In the genomic region with DNA sequence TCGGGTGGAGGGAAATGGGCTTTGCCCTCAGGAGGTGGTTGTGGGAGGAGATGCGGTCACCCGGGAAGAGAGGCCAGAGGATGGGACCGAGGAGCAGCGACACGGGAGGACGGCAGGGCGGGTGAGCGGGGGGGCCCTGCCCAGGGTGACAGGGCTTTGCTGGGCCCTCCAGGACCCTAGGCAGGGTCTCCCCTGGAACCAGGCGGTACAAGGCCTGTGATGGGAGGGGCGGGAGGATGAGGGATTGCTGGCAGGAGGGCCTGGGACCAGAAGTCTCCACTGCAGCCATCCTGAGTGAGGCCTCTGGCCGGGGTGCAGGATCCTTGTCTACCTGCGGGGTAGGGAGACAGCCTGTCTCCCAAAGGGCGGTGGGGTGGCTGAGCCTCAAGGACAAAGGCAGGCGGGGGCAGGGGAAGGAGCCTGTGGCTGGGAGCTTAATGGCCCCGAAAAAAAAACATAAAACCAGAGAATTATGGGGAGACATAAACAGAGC, we compare ENCODE assay signal across 18 cellular contexts.
DNase-seq lines count a peak whose midpoint lies in the region; ATAC-seq and TF ChIP-seq lines count a peak whose summit lies in the region.
"Had no signal": no experiment of that assay in that cellular context is flagged by ENCODE, and none has a peak within 500 bp of the region (broad histone marks: within the 10 kb centered on the region; RNA-seq: fewer than 3 reads in every experiment).

No MANE protein-coding gene starts in this region.

- ATAC-seq in heart left ventricle, result no peak
- ATAC-seq in Right ventricle myocardium superior (ENCODE audit: poor library complexity), result no peak
- no peak for ATAC-seq in central memory CD8-positive, alpha-beta T cell (replicated peaks; ENCODE audit: extremely low read depth, poor library complexity, severe bottlenecking)
- ATAC-seq in activated T-cell treated with anti-CD3 and anti-CD28 coated beads, Interleukin-2, amount 50 U/mL, for 72 hours (replicated peaks in 1 of 2), result no peak
- no peak for ATAC-seq in GM18498 (IDR thresholded peaks at IDR 0.05; ENCODE audit: unreplicated experiment)
- ATAC-seq: activated T-helper 17 cell treated with anti-CD3 and anti-CD28 coated beads, Interleukin-2, amount 50 U/mL, for 72 hours; CD8-positive, alpha-beta T cell; stimulated activated naive CD8-positive, alpha-beta T cell treated with anti-CD3 and anti-CD28 coated beads, Interleukin-15, Interleukin-2, amounts not matched to agents 100 U/mL and 50 U/mL, for 24 hours; T-helper 17 cell had no signal

- H3K9me3 ChIP-seq in heart left ventricle (no peaks in the 10 kb centered on the region), thyroid gland (no peaks in the 10 kb centered on the region)

- H3K4me3 ChIP-seq in heart left ventricle (no peak overlapping the region), thyroid gland (replicated peaks in 1 of 3) (no peak overlapping the region)

- no peak overlapping the region for H3K4me3 Mint-ChIP-seq in central memory CD8-positive, alpha-beta T cell
- H3K4me3 Mint-ChIP-seq in nephron, result peak overlapping the region; percentile 16 to 56 (median 52)
- no peak overlapping the region for H3K4me3 Mint-ChIP-seq in activated T-cell treated with anti-CD3 and anti-CD28 coated beads, Interleukin-2, amount 50 U/mL, for 72 hours
- H3K4me3 Mint-ChIP-seq: activated B cell treated with CpG ODN at 0.5 μM for 24 hours; activated T-helper 17 cell treated with anti-CD3 and anti-CD28 coated beads, Interleukin-2, amount 50 U/mL, for 72 hours; CD8-positive, alpha-beta T cell; T-helper 17 cell had no signal

- H3K36me3 ChIP-seq in heart left ventricle, result peaks cover 0 to 5% (median 0%) of the 10 kb centered on the region in 9 donors
- H3K36me3 ChIP-seq in thyroid gland, result no peaks in the 10 kb centered on the region

- TF ChIP-seq POLR2A in heart left ventricle (IDR thresholded peaks at IDR 0.05) (no peak), thyroid gland (IDR thresholded peaks at IDR 0.05) (no peak)

- H3K36me3 Mint-ChIP-seq in central memory CD8-positive, alpha-beta T cell (ENCODE audit: insufficient read depth), result no peaks in the 10 kb centered on the region
- peaks cover 6% of the 10 kb centered on the region for H3K36me3 Mint-ChIP-seq in nephron (ENCODE audit: low read depth)
- no peaks in the 10 kb centered on the region for H3K36me3 Mint-ChIP-seq in activated T-cell treated with anti-CD3 and anti-CD28 coated beads, Interleukin-2, amount 50 U/mL, for 72 hours (ENCODE audit: insufficient read depth in 2 of 2)

- H3K9me3 Mint-ChIP-seq in central memory CD8-positive, alpha-beta T cell, result no peaks in the 10 kb centered on the region
- no peaks in the 10 kb centered on the region for H3K9me3 Mint-ChIP-seq in nephron
- no peaks in the 10 kb centered on the region for H3K9me3 Mint-ChIP-seq in activated T-cell treated with anti-CD3 and anti-CD28 coated beads, Interleukin-2, amount 50 U/mL, for 72 hours
- H3K9me3 Mint-ChIP-seq: activated B cell treated with CpG ODN at 0.5 μM for 24 hours; activated T-helper 17 cell treated with anti-CD3 and anti-CD28 coated beads, Interleukin-2, amount 50 U/mL, for 72 hours; CD8-positive, alpha-beta T cell had no signal

- DNase-seq in heart left ventricle (no peak), Right ventricle myocardium superior (no peak), thyroid gland (no peak), epidermal melanocyte (ENCODE audit: insufficient read length, low spot score) (no peak)
- DNase-seq in central memory CD8-positive, alpha-beta T cell (ENCODE audit: low spot score in 2 of 2), result no peak
- DNase-seq in activated T-cell treated with anti-CD3 and anti-CD28 coated beads, Interleukin-2, amount 50 U/mL, for 72 hours, result no peak
- DNase-seq: ACHN; activated B cell treated with CpG ODN at 0.5 μM for 24 hours; activated CD8-positive, alpha-beta memory T cell treated with anti-CD3 and anti-CD28 coated beads for 24 hours; CD8-positive, alpha-beta T cell; islet precursor cell; NCI-H2227 treated with DMSO at 0.1 percent for 48 hours; stimulated activated CD4-positive, alpha-beta T cell treated with anti-CD3 and anti-CD28 coated beads, Interleukin-15, amount 100 ng/mL, for 24 hours; stimulated activated naive CD8-positive, alpha-beta T cell treated with anti-CD3 and anti-CD28 coated beads, Interleukin-15, Interleukin-2, amounts not matched to agents 100 U/mL and 50 U/mL, for 24 hours; T-helper 17 cell had no signal

- H3K27me3 ChIP-seq in heart left ventricle, result no peaks in the 10 kb centered on the region
- H3K27me3 ChIP-seq in thyroid gland, result no peaks in the 10 kb centered on the region

- peak overlapping the region; percentile 64 for H3K27ac Mint-ChIP-seq in central memory CD8-positive, alpha-beta T cell (ENCODE audit: low read depth)
- peak overlapping the region; percentile 93 to 98 (median 96) for H3K27ac Mint-ChIP-seq in nephron
- no peak overlapping the region for H3K27ac Mint-ChIP-seq in activated T-cell treated with anti-CD3 and anti-CD28 coated beads, Interleukin-2, amount 50 U/mL, for 72 hours
- H3K27ac Mint-ChIP-seq: activated B cell treated with CpG ODN at 0.5 μM for 24 hours; CD8-positive, alpha-beta T cell; T-helper 17 cell had no signal

- intact Hi-C loops in heart left ventricle (cut with DNase I), result loop anchor here in 1 of 10 donors (10.0 kb wide), 1 partner anchor 85 kb away; a partner anchor contains a TSS
- intact Hi-C loops in Right ventricle myocardium superior (cut with DNase I), result no loop called here
- intact Hi-C loops in thyroid gland (cut with DNase I), result no loop called here

- peaks cover 14% of the 10 kb centered on the region for H3K4me1 Mint-ChIP-seq in central memory CD8-positive, alpha-beta T cell
- peaks cover 79% of the 10 kb centered on the region for H3K4me1 Mint-ChIP-seq in nephron
- peaks cover 42% of the 10 kb centered on the region for H3K4me1 Mint-ChIP-seq in activated T-cell treated with anti-CD3 and anti-CD28 coated beads, Interleukin-2, amount 50 U/mL, for 72 hours (ENCODE audit: low read depth)

- H3K27me3 Mint-ChIP-seq in central memory CD8-positive, alpha-beta T cell, result no peaks in the 10 kb centered on the region
- no peaks in the 10 kb centered on the region for H3K27me3 Mint-ChIP-seq in nephron (ENCODE audit: low read depth)
- H3K27me3 Mint-ChIP-seq in activated T-cell treated with anti-CD3 and anti-CD28 coated beads, Interleukin-2, amount 50 U/mL, for 72 hours (ENCODE audit: low read depth), result no peaks in the 10 kb centered on the region
- H3K27me3 Mint-ChIP-seq: activated B cell treated with CpG ODN at 0.5 μM for 24 hours; activated T-helper 17 cell treated with anti-CD3 and anti-CD28 coated beads, Interleukin-2, amount 50 U/mL, for 72 hours; T-helper 17 cell had no signal

- WGBS in heart left ventricle, 4 donors, result 73 to 78% (median 76%) methylated on average over 16 of the region's 16 CpGs
- WGBS in thyroid gland, 2 donors, result 77 to 84% methylated on average over 16 of the region's 16 CpGs

- peaks cover 14 to 81% (median 58%) of the 10 kb centered on the region in 12 donors for H3K4me1 ChIP-seq in heart left ventricle
- H3K4me1 ChIP-seq in thyroid gland, result peaks cover 59 to 66% of the 10 kb centered on the region in 2 donors

- TF ChIP-seq CTCF in heart left ventricle (IDR thresholded peaks at IDR 0.05) (no peak), nephron (IDR thresholded peaks at IDR 0.05; ENCODE audit: unreplicated experiment in 3 of 3) (no peak), thyroid gland (IDR thresholded peaks at IDR 0.05) (no peak)

- H3K27ac ChIP-seq in heart left ventricle, result peak overlapping the region in 9 of 12 donors; percentile 18 to 80 (median 56)
- peak overlapping the region in 2 of 3 donors; percentile 19 to 73 for H3K27ac ChIP-seq in thyroid gland

Comparison
In these comparisons a context has a peak if more than half of its experiments do, and no peak if none do; other contexts are left out.
1. H3K4me3 Mint-ChIP-seq: peak in nephron (3 of 3); none in central memory CD8-positive, alpha-beta T cell (single experiment) and activated T-cell treated with anti-CD3 and anti-CD28 coated beads, Interleukin-2, amount 50 U/mL, for 72 hours (0 of 2).